ENCODE assay signal across 9 cellular contexts in genomic region chr10:50594012-50594411, GRCh38. TPM values are rescaled to one million over a fixed set of nuclear protein-coding genes. Genes with fewer than 3 reads are reported as not detected.
DNase-seq lines count a peak whose midpoint lies in the region; ATAC-seq lines count a peak whose summit lies in the region.
"Had no signal": no experiment of that assay in that cellular context is flagged by ENCODE, and none has a peak within 500 bp of the region (broad histone marks: within the 10 kb centered on the region; RNA-seq: fewer than 3 reads in every experiment).

No MANE protein-coding gene starts in this region.

- peak; percentile 29 for DNase-seq in DMS 273 (lab: John Stamatoyannopoulos, UW; ENCODE audit: unreplicated experiment)
- DNase-seq in DMS 273 treated with DMSO at 0.1 percent for 48 hours (lab: John Stamatoyannopoulos, UW): no peak
- peak; percentile 22 for DNase-seq in NCI-H446 treated with DMSO at 0.1 percent for 48 hours (lab: John Stamatoyannopoulos, UW)
- DNase-seq in dermis blood vessel endothelial cell: peak; percentile 54
- peak; percentile 78 for DNase-seq in myocyte (ENCODE audit: low read depth)
- no peak for DNase-seq in GDM1 (lab: John Stamatoyannopoulos, UW)
- DNase-seq in KBM-7: no peak
- DNase-seq: activated effector memory CD4-positive, alpha-beta T cell treated with anti-CD3 and anti-CD28 coated beads, Interleukin-2, amount 50 U/mL, for 16 hours had no signal

- in situ Hi-C loops in KBM-7 (cut with MboI; ENCODE audit: low pct_unique_long_range_greater_than_20kb, low sequenced_read_pairs): no loop called here

- no peak for ATAC-seq in GM21786 (IDR thresholded peaks at IDR 0.05; ENCODE audit: unreplicated experiment)

RNA-seq across cellular contexts. Expression of gene SGMS1, which starts 29.7 kb away (rescaled TPM):
- total RNA-seq in dermis blood vessel endothelial cell (64.0 and 69.3 TPM in 2 replicates), myocyte (23.7 and 44.0 TPM in 2 replicates)
- 9.9 TPM for polyA plus RNA-seq in myocyte (2012)

Comparison
In these comparisons a context has a peak if more than half of its experiments do, and no peak if none do; other contexts are left out.
1. DNase-seq: peak in DMS 273 (single experiment), NCI-H446 treated with DMSO at 0.1 percent for 48 hours (single experiment), dermis blood vessel endothelial cell (single experiment) and myocyte (single experiment); none in DMS 273 treated with DMSO at 0.1 percent for 48 hours (single experiment), GDM1 (single experiment) and KBM-7 (single experiment).